12 cellular contexts compared by ENCODE assay signal in genomic region chr13:30156826-30157615, GRCh38.
A peak's percentile ranks its signal among the peaks of the same experiment; 100 is the strongest.
DNase-seq lines count a peak whose midpoint lies in the region; ATAC-seq and TF ChIP-seq lines count a peak whose summit lies in the region.
"Had no signal": no experiment of that assay in that cellular context is flagged by ENCODE, and none has a peak within 500 bp of the region (broad histone marks: within the 10 kb centered on the region; RNA-seq: fewer than 3 reads in every experiment).

No MANE protein-coding gene starts in this region.

- H2BK15ac ChIP-seq in mesendoderm (replicated peaks; ENCODE audit: low read depth): no peak overlapping the region

- H3K9me3 Mint-ChIP-seq in CD8-positive, alpha-beta memory T cell: no peaks in the 10 kb centered on the region
- H3K9me3 Mint-ChIP-seq in T-helper 2 cell treated with Interferon-gamma antibody and Interleukin-4, amounts not matched to agents 5 μg/mL and 100 μg/mL, for 36 hours: no peaks in the 10 kb centered on the region

- peaks cover 0 to 2% (median 0%) of the 10 kb centered on the region in 3 donors for H3K36me3 Mint-ChIP-seq in CD8-positive, alpha-beta memory T cell
- H3K36me3 Mint-ChIP-seq in T-helper 2 cell treated with Interferon-gamma antibody and Interleukin-4, amounts not matched to agents 5 μg/mL and 100 μg/mL, for 36 hours (ENCODE audit: low read depth): no peaks in the 10 kb centered on the region

- peak in 1 of 5 donors; percentile 17 for DNase-seq in CD8-positive, alpha-beta memory T cell
- DNase-seq in mesendoderm (peak; percentile 59), epidermal melanocyte (ENCODE audit: insufficient read length, low spot score) (no peak), HEK293T (ENCODE audit: extremely low spot score) (no peak)
- no peak for DNase-seq in T-helper 2 cell treated with Interferon-gamma antibody and Interleukin-4, amounts not matched to agents 5 μg/mL and 100 μg/mL, for 36 hours (ENCODE audit: low spot score)
- DNase-seq: adrenal gland; AML-193; KBM-7; left ventricle myocardium superior; NK-92 treated with Interleukin-12 subunit alpha and Interleukin-12 subunit beta, amount 100 ng/mL, for 24 hours had no signal

- H3K27me3 Mint-ChIP-seq in CD8-positive, alpha-beta memory T cell: no peaks in the 10 kb centered on the region
- no peaks in the 10 kb centered on the region for H3K27me3 Mint-ChIP-seq in T-helper 2 cell treated with Interferon-gamma antibody and Interleukin-4, amounts not matched to agents 5 μg/mL and 100 μg/mL, for 36 hours (ENCODE audit: low read depth)

- no peak overlapping the region for H3K23ac ChIP-seq in mesendoderm (ENCODE audit: low read length)

- H2AK5ac ChIP-seq in mesendoderm (ENCODE audit: low read length): no peak overlapping the region

- ATAC-seq in GM19035 (IDR thresholded peaks at IDR 0.05; ENCODE audit: unreplicated experiment) (peak; percentile 28), HG03060 (IDR thresholded peaks at IDR 0.05; ENCODE audit: low read depth, unreplicated experiment) (peak; percentile 19)
- ATAC-seq: left ventricle myocardium superior had no signal

- no peak overlapping the region for H4K5ac ChIP-seq in mesendoderm (ENCODE audit: low read length)

- H3K9ac ChIP-seq in mesendoderm (ENCODE audit: low read length): no peak overlapping the region

- H2BK5ac ChIP-seq in mesendoderm (ENCODE audit: low read length): no peak overlapping the region

- no peak overlapping the region for H3K18ac ChIP-seq in mesendoderm (ENCODE audit: low read length)

- H2BK120ac ChIP-seq in mesendoderm (ENCODE audit: low read depth, low read length): no peak overlapping the region

- no peaks in the 10 kb centered on the region for H3K79me2 ChIP-seq in mesendoderm (ENCODE audit: control insufficient read depth, insufficient read depth, low read length)

- no peaks in the 10 kb centered on the region for H3K36me3 ChIP-seq in CD8-positive, alpha-beta memory T cell (ENCODE audit: insufficient read depth, low read length)
- no peaks in the 10 kb centered on the region for H3K36me3 ChIP-seq in mesendoderm (ENCODE audit: control insufficient read depth, insufficient read depth, low read length)
- H3K36me3 ChIP-seq: adrenal gland had no signal

- peak overlapping the region; percentile 80 to 99 (median 87) for H3K27ac Mint-ChIP-seq in CD8-positive, alpha-beta memory T cell
- no peak overlapping the region for H3K27ac Mint-ChIP-seq in T-helper 2 cell treated with Interferon-gamma antibody and Interleukin-4, amounts not matched to agents 5 μg/mL and 100 μg/mL, for 36 hours

- no peak overlapping the region for H4K8ac ChIP-seq in mesendoderm (ENCODE audit: low read depth, low read length)

- H3K27ac ChIP-seq in CD8-positive, alpha-beta memory T cell (ENCODE audit: low read depth, low read length): peak overlapping the region; percentile 38
- no peak overlapping the region for H3K27ac ChIP-seq in mesendoderm (ENCODE audit: low read depth, low read length)
- H3K27ac ChIP-seq: adrenal gland had no signal

- H3K79me1 ChIP-seq in mesendoderm (ENCODE audit: low read length): no peaks in the 10 kb centered on the region

- no peaks in the 10 kb centered on the region for H3K9me3 ChIP-seq in CD8-positive, alpha-beta memory T cell (ENCODE audit: low read length)
- H3K9me3 ChIP-seq: adrenal gland had no signal

- H3K4me2 ChIP-seq in mesendoderm (ENCODE audit: low read length): no peak overlapping the region

- H3K4me3 ChIP-seq in CD8-positive, alpha-beta memory T cell (ENCODE audit: low read length): no peak overlapping the region
- H3K4me3 ChIP-seq in mesendoderm (ENCODE audit: low read length): no peak overlapping the region
- H3K4me3 ChIP-seq: adrenal gland had no signal

- no peak overlapping the region for H3K4ac ChIP-seq in mesendoderm (ENCODE audit: low read depth, low read length)

- peaks cover 32% of the 10 kb centered on the region for H3K4me1 ChIP-seq in CD8-positive, alpha-beta memory T cell (ENCODE audit: insufficient read depth, low read length)
- no peaks in the 10 kb centered on the region for H3K4me1 ChIP-seq in mesendoderm (ENCODE audit: control insufficient read depth, low read depth, low read length)
- H3K4me1 ChIP-seq: adrenal gland had no signal

- H3K4me3 Mint-ChIP-seq in CD8-positive, alpha-beta memory T cell: peak overlapping the region; percentile 13 to 88 (median 65)
- H3K4me3 Mint-ChIP-seq in T-helper 2 cell treated with Interferon-gamma antibody and Interleukin-4, amounts not matched to agents 5 μg/mL and 100 μg/mL, for 36 hours: no peak overlapping the region

- peak overlapping the region; percentile 69 for H3K56ac ChIP-seq in mesendoderm (ENCODE audit: low read length)

- POLR2A ChIA-PET in CD8-positive, alpha-beta memory T cell (lab: Charles Lee): interaction anchor here (0.9 to 3.4 kb wide), 4 partner anchors 9 to 150 kb away, joined by 3 to 24 read pairs (median 14); partner anchors contain the start of gene KATNAL1
- POLR2A ChIA-PET in HEK293T (lab: Yijun Ruan, JAX): no interaction called here

- CTCF ChIA-PET in CD8-positive, alpha-beta memory T cell (lab: Charles Lee): interaction anchor here (1.5 to 9.4 kb wide), 7 partner anchors 11 to 386 kb away, joined by 4 to 289 read pairs (median 27); no protein-coding TSS in a partner anchor
- CTCF ChIA-PET in HEK293T (lab: Yijun Ruan, JAX): interaction anchor here (1.4 kb wide), 1 partner anchor 24 kb away, joined by 3 read pairs; no protein-coding TSS in a partner anchor

- no peaks in the 10 kb centered on the region for H3K27me3 ChIP-seq in CD8-positive, alpha-beta memory T cell (ENCODE audit: insufficient read depth, low read length, poor library complexity, severe bottlenecking)
- H3K27me3 ChIP-seq in mesendoderm (ENCODE audit: insufficient read depth, low read length, poor library complexity): no peaks in the 10 kb centered on the region

- peaks cover 69 to 77% (median 76%) of the 10 kb centered on the region in 3 donors for H3K4me1 Mint-ChIP-seq in CD8-positive, alpha-beta memory T cell
- H3K4me1 Mint-ChIP-seq in T-helper 2 cell treated with Interferon-gamma antibody and Interleukin-4, amounts not matched to agents 5 μg/mL and 100 μg/mL, for 36 hours (ENCODE audit: low read depth): peaks cover 29% of the 10 kb centered on the region

- WGBS in mesendoderm (ENCODE audit: extremely low coverage, insufficient coverage, low lambda C conversion rate): no CpG with 5 or more reads among the region's 17 CpGs

TF ChIP-seq in HEK293T, 16 proteins besides CTCF, POLR2A, EP300 and RAD21:
- no peak for TF ChIP-seq TARDBP (IDR thresholded peaks at IDR 0.05)
- TF ChIP-seq LEF1 (IDR thresholded peaks at IDR 0.05; ENCODE audit: borderline replicate concordance): no peak
- TF ChIP-seq ARNT (IDR thresholded peaks at IDR 0.05): no peak
- TF ChIP-seq CTBP1 (IDR thresholded peaks at IDR 0.05; ENCODE audit: borderline replicate concordance): no peak
- TF ChIP-seq SUZ12 (IDR thresholded peaks at IDR 0.05): no peak
- no peak for TF ChIP-seq NFRKB (IDR thresholded peaks at IDR 0.05)
- no peak for TF ChIP-seq FOXK2 (IDR thresholded peaks at IDR 0.05)
- no peak for TF ChIP-seq SP1 (IDR thresholded peaks at IDR 0.05)
- TF ChIP-seq HDGF (IDR thresholded peaks at IDR 0.05; ENCODE audit: borderline replicate concordance): no peak
- no peak for TF ChIP-seq ZNF384 (IDR thresholded peaks at IDR 0.05)
- TF ChIP-seq L3MBTL2 (conservative IDR thresholded peaks at IDR 0.05): no peak
- TF ChIP-seq FOXA1 (IDR thresholded peaks at IDR 0.05): no peak
- no peak for TF ChIP-seq PKNOX1 (IDR thresholded peaks at IDR 0.05)
- TF ChIP-seq FOXM1 (IDR thresholded peaks at IDR 0.05; ENCODE audit: borderline replicate concordance): no peak
- no peak for TF ChIP-seq BHLHE40 (IDR thresholded peaks at IDR 0.05; ENCODE audit: borderline replicate concordance)
- no peak for TF ChIP-seq ELF4 (IDR thresholded peaks at IDR 0.05)
